Comparison of ENCODE assay signal across 16 cellular contexts in the genomic region with DNA sequence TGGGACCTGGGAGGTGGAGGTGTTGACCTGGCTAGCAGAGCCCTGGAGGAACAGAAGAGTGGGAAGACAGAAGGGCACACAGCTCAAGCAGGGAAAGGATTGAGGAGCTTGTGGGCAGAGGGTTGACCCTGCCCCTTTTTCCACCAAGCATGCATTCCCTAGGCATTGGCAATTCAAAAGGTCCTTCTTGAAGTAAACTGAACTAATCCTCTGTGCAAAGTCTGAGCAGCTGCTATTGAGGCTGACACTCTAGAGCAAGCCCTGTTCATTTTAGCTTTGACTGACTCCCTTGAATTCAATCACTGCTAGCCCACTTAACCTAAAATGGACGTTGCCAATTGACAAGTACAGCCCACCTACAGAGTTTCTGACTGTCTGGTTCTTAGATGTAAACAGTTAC.
DNase-seq lines count a peak whose midpoint lies in the region; ATAC-seq, FAIRE-seq and TF ChIP-seq lines count a peak whose summit lies in the region.
"Had no signal": no experiment of that assay in that cellular context is flagged by ENCODE, and none has a peak within 500 bp of the region (broad histone marks: within the 10 kb centered on the region; RNA-seq: fewer than 3 reads in every experiment).

No MANE protein-coding gene starts in this region.

- TF ChIP-seq CTCF in HepG2 (CRISPR knock-in tag; IDR thresholded peaks at IDR 0.05) (no peak), right lobe of liver (IDR thresholded peaks at IDR 0.05) (no peak), fibroblast of villous mesenchyme (IDR thresholded peaks at IDR 0.05; ENCODE audit: insufficient read depth, low read depth, low read length) (no peak), upper lobe of right lung (IDR thresholded peaks at IDR 0.05) (no peak), lower lobe of right lung (IDR thresholded peaks at IDR 0.05) (no peak)

- peak overlapping the region; percentile 74 for H2AFZ ChIP-seq in HepG2 (ENCODE audit: low read length)

- TF ChIP-seq EP300 in HepG2 (IDR thresholded peaks at IDR 0.05; ENCODE audit: low read depth in 2 of 2, low read length in 2 of 2): no peak
- no peak for TF ChIP-seq EP300 in HepG2 (CRISPR knock-in tag; IDR thresholded peaks at IDR 0.05; ENCODE audit: borderline replicate concordance)

- H3K9ac ChIP-seq in HepG2 (ENCODE audit: insufficient read depth, low read depth, low read length): no peak overlapping the region

- CTCF ChIA-PET in HepG2 (lab: Yijun Ruan, JAX; ENCODE audit: low intra/inter-chr PET ratio, low total read pairs): no interaction called here

- H3K36me3 ChIP-seq in HepG2 (replicated peaks in 1 of 2; ENCODE audit: control insufficient read depth in 1 of 2, insufficient read depth in 2 of 2, low read length in 2 of 2) (no peaks in the 10 kb centered on the region), right lobe of liver (no peaks in the 10 kb centered on the region), upper lobe of right lung (no peaks in the 10 kb centered on the region), lower lobe of right lung (no peaks in the 10 kb centered on the region)

- intact Hi-C loops in HepG2 (cut with micrococcal nuclease; ENCODE audit: unreplicated experiment) (no loop called here), right lobe of liver (cut with DNase I) (no loop called here), upper lobe of right lung (cut with DNase I) (no loop called here), lower lobe of right lung (cut with DNase I) (no loop called here)

- TF ChIP-seq RAD21 in HepG2 (CRISPR knock-in tag; IDR thresholded peaks at IDR 0.05): no peak

- H3K4me1 ChIP-seq in HepG2 (ENCODE audit: insufficient read depth, low read length) (peaks cover 17% of the 10 kb centered on the region; the same call in 1 of the 2 replicates), right lobe of liver (no peaks in the 10 kb centered on the region), upper lobe of right lung (no peaks in the 10 kb centered on the region), lower lobe of right lung (no peaks in the 10 kb centered on the region)

- no peak for TF ChIP-seq POLR2A in HepG2 (IDR thresholded peaks at IDR 0.05; ENCODE audit: insufficient read depth in 1 of 2, low read depth in 2 of 2, low read length in 2 of 2)
- no peak for TF ChIP-seq POLR2A in right lobe of liver (IDR thresholded peaks at IDR 0.05)

- WGBS in HepG2 (ENCODE audit: low lambda C conversion rate): 5% methylated on average over 1 of the region's 1 CpG
- 50% methylated on average over 1 of the region's 1 CpG for WGBS in right lobe of liver (ENCODE audit: insufficient coverage, low coverage, low lambda C conversion rate, missing lambda C conversion rate)

- FAIRE-seq in HepG2 (lab: Jason Lieb, UNC): no peak
- FAIRE-seq: GM12878, GM19239 had no signal

- no peak overlapping the region for H3K4me2 ChIP-seq in HepG2 (ENCODE audit: low read depth, low read length)

- no TSS peak for BruUV-seq in HepG2 (replicated peaks; lab: Mats Ljungman, UMichigan)

- H3K4me3 ChIP-seq in HepG2 (replicated peaks in 1 of 3; ENCODE audit: insufficient read depth in 1 of 3, low read depth in 2 of 3, low read length in 3 of 3) (no peak overlapping the region), right lobe of liver (no peak overlapping the region), fibroblast of villous mesenchyme (ENCODE audit: low read depth, low read length) (no peak overlapping the region), upper lobe of right lung (no peak overlapping the region), lower lobe of right lung (no peak overlapping the region)
- H3K4me3 ChIP-seq: GM12878 had no signal

- no peaks in the 10 kb centered on the region for H3K27me3 ChIP-seq in HepG2 (ENCODE audit: control insufficient read depth in 1 of 2, insufficient read depth in 2 of 2, low read length in 2 of 2)
- H3K27me3 ChIP-seq in right lobe of liver: no peaks in the 10 kb centered on the region
- H3K27me3 ChIP-seq in upper lobe of right lung: no peaks in the 10 kb centered on the region
- H3K27me3 ChIP-seq in lower lobe of right lung (ENCODE audit: low read depth): no peaks in the 10 kb centered on the region

- DNase-seq in HepG2 (ENCODE audit: low spot score) (no peak), right lobe of liver (no peak), fibroblast of villous mesenchyme (ENCODE audit: low read depth) (peak; percentile 48), myocyte (ENCODE audit: low read depth) (peak; percentile 71), upper lobe of right lung (no peak), NCI-H1092 treated with DMSO at 0.1 percent for 48 hours (lab: John Stamatoyannopoulos, UW) (no peak), lower lobe of right lung (no peak)
- DNase-seq: C1 segment of cervical spinal cord; Calu3; CD4-positive, alpha-beta T cell; DMS79; GOT3; H9 had no signal

- no peaks in the 10 kb centered on the region for H3K79me2 ChIP-seq in HepG2 (ENCODE audit: insufficient read depth, low read length)

- H3K9me3 ChIP-seq in HepG2 (ENCODE audit: low read length) (no peaks in the 10 kb centered on the region), right lobe of liver (no peaks in the 10 kb centered on the region), upper lobe of right lung (no peaks in the 10 kb centered on the region), lower lobe of right lung (no peaks in the 10 kb centered on the region)

- peak; percentile 33; the same call in 1 of the 3 replicates for ATAC-seq in HepG2
- ATAC-seq in right lobe of liver: no peak
- ATAC-seq in upper lobe of right lung: peak; percentile 13
- no peak for ATAC-seq in GM18861 (IDR thresholded peaks at IDR 0.05; ENCODE audit: unreplicated experiment)
- ATAC-seq in lower lobe of right lung: no peak
- ATAC-seq: GM12878 had no signal

- in situ Hi-C loops in HepG2 (cut with HindIII; ENCODE audit: extremely low pct_ligation_motif_present, low pct_unique_long_range_greater_than_20kb): no loop called here

- POLR2A ChIA-PET in HepG2 (lab: Yijun Ruan, JAX): no interaction called here

- no peaks in the 10 kb centered on the region for H4K20me1 ChIP-seq in HepG2 (ENCODE audit: insufficient read depth, low read length)

- H3K27ac ChIP-seq in HepG2 (ENCODE audit: extremely low read length, insufficient read depth, low read length): no peak overlapping the region
- no peak overlapping the region for H3K27ac ChIP-seq in right lobe of liver
- H3K27ac ChIP-seq in upper lobe of right lung: no peak overlapping the region
- no peak overlapping the region for H3K27ac ChIP-seq in lower lobe of right lung

TF ChIP-seq in HepG2, 621 proteins besides CTCF, POLR2A, EP300 and RAD21:
- TF ChIP-seq NFIC (IDR thresholded peaks at IDR 0.05; ENCODE audit: low read length) (no peak), ZNF768 (CRISPR knock-in tag; IDR thresholded peaks at IDR 0.05) (0 out of 2 replicates have a peak, but pooled peaks have one; percentile 17)
- TF ChIP-seq, protein P1, sequence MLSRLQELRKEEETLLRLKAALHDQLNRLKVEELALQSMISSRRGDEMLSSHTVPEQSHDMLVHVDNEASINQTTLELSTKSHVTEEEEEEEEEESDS (CRISPR knock-in tag; IDR thresholded peaks at IDR 0.05; ENCODE audit: borderline replicate concordance): no peak
- TF ChIP-seq, protein P2, sequence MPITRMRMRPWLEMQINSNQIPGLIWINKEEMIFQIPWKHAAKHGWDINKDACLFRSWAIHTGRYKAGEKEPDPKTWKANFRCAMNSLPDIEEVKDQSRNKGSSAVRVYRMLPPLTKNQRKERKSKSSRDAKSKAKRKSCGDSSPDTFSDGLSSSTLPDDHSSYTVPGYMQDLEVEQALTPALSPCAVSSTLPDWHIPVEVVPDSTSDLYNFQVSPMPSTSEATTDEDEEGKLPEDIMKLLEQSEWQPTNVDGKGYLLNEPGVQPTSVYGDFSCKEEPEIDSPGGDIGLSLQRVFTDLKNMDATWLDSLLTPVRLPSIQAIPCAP (CRISPR knock-in tag; IDR thresholded peaks at IDR 0.05; ENCODE audit: low read depth): no peak

Comparison
In these comparisons a context has a peak if more than half of its experiments do, and no peak if none do; other contexts are left out.
1. ATAC-seq: peak in HepG2 (single experiment) and upper lobe of right lung (single experiment); none in right lobe of liver (0 of 4), GM18861 (single experiment) and lower lobe of right lung (0 of 2).
2. DNase-seq: peak in fibroblast of villous mesenchyme (single experiment) and myocyte (single experiment); none in HepG2 (single experiment), right lobe of liver (0 of 3), upper lobe of right lung (single experiment), NCI-H1092 treated with DMSO at 0.1 percent for 48 hours (single experiment) and lower lobe of right lung (single experiment).